8 cellular contexts compared by ENCODE assay signal in the genomic region with DNA sequence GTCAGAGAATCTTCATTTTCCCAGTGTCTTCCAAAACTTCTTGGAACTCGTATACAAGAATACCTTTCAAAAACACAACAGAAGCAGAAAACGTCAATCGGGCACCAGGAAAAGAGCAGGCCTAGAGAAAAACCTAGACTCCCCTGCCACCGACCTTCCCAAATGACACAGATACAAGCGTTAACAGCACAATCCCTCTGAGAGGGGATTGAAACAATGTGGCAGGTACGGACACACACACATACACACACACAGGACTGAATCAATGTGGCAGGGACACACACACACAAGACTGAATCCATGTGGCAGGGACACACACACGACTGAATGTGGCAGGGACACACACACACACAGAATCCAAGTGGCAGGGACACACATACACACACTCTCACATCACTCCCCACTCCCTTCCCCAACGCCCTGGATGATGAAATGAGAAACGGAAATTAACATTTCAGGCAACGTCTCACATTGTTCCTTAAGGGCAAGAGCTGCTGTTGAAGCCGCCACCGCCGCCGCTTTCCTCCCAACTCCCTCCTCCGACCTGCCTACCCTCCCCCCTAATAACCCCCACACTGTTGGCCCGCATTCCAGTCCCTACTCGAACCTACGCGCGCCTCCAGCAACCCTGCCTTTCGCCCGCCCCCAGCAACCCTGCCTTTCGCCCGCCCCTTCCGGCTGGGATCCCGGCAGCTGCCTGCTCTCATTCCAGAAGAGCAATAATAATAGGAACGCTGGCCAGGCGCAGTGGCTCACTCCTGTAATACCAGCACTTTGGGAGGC.
DNase-seq lines count a peak whose midpoint lies in the region; ATAC-seq lines count a peak whose summit lies in the region.

No MANE protein-coding gene starts in this region.

- H3K4me3 Mint-ChIP-seq in stimulated activated naive B cell treated with anti-CD40 and anti-IgM and Interleukin-4, amounts not matched to agents 10 μg/mL and 1 μg/mL and 100 μg/mL, for 72 hours, result peak overlapping the region in 1 of 2 donors; percentile 89

- H3K36me3 Mint-ChIP-seq in stimulated activated naive B cell treated with anti-CD40 and anti-IgM and Interleukin-4, amounts not matched to agents 10 μg/mL and 1 μg/mL and 100 μg/mL, for 72 hours, result peaks cover 0 to 2% of the 10 kb centered on the region in 2 donors

- H3K36me3 ChIP-seq in ectodermal cell (ENCODE audit: control insufficient read depth, insufficient read depth, low read length), result no peaks in the 10 kb centered on the region

- H3K27ac Mint-ChIP-seq in stimulated activated naive B cell treated with anti-CD40 and anti-IgM and Interleukin-4, amounts not matched to agents 10 μg/mL and 1 μg/mL and 100 μg/mL, for 72 hours, result no peak overlapping the region

- 1 to 2% methylated on average over 27 to 28 of the region's 28 CpGs for WGBS in ectodermal cell, 2 experiments

- peak overlapping the region; percentile 59 for H3K27ac ChIP-seq in ectodermal cell (ENCODE audit: insufficient read depth, low read depth, low read length, poor library complexity, severe bottlenecking)

- peak overlapping the region; percentile 46 for H3K4me3 ChIP-seq in ectodermal cell (ENCODE audit: insufficient read depth, low read depth, low read length)

- H3K27me3 Mint-ChIP-seq in stimulated activated naive B cell treated with anti-CD40 and anti-IgM and Interleukin-4, amounts not matched to agents 10 μg/mL and 1 μg/mL and 100 μg/mL, for 72 hours, result no peaks in the 10 kb centered on the region

- DNase-seq in DMS79 treated with DMSO at 0.1 percent for 48 hours (lab: John Stamatoyannopoulos, UW) (peak; percentile 38), NCI-H2107 (lab: John Stamatoyannopoulos, UW) (peak; percentile 1), nucleus accumbens (lab: John Stamatoyannopoulos, UW) (peak in 30 of 56 donors; percentile 1 to 72 (median 44)), NCI-H524 (lab: John Stamatoyannopoulos, UW) (no peak), cortex of kidney (lab: John Stamatoyannopoulos, UW) (no peak), mucosa of gallbladder (ENCODE audit: low spot score) (no peak)
- no peak for DNase-seq in stimulated activated naive B cell treated with anti-CD40 and anti-IgM and Interleukin-4, amounts not matched to agents 10 μg/mL and 1 μg/mL and 100 μg/mL, for 72 hours

- H3K9me3 ChIP-seq in ectodermal cell (ENCODE audit: control insufficient read depth, low read length), result no peaks in the 10 kb centered on the region

- no peaks in the 10 kb centered on the region for H3K9me3 Mint-ChIP-seq in stimulated activated naive B cell treated with anti-CD40 and anti-IgM and Interleukin-4, amounts not matched to agents 10 μg/mL and 1 μg/mL and 100 μg/mL, for 72 hours

- H3K4me1 Mint-ChIP-seq in stimulated activated naive B cell treated with anti-CD40 and anti-IgM and Interleukin-4, amounts not matched to agents 10 μg/mL and 1 μg/mL and 100 μg/mL, for 72 hours, result peaks cover 0 to 14% of the 10 kb centered on the region in 2 donors

- H3K4me1 ChIP-seq in ectodermal cell (ENCODE audit: control insufficient read depth, insufficient read depth, low read length), result no peaks in the 10 kb centered on the region

- no peaks in the 10 kb centered on the region for H3K27me3 ChIP-seq in ectodermal cell (ENCODE audit: control insufficient read depth, insufficient read depth, low read length, poor library complexity, severe bottlenecking)

- no peak for ATAC-seq in stimulated activated naive B cell treated with anti-CD40 and anti-IgM and Interleukin-4, amounts not matched to agents 10 μg/mL and 1 μg/mL and 100 μg/mL, for 72 hours (replicated peaks)

Comparison
In these comparisons a context has a peak if more than half of its experiments do, and no peak if none do; other contexts are left out.
1. DNase-seq: peak in DMS79 treated with DMSO at 0.1 percent for 48 hours (single experiment), NCI-H2107 (single experiment) and nucleus accumbens (30 of 56); none in NCI-H524 (0 of 2), stimulated activated naive B cell treated with anti-CD40 and anti-IgM and Interleukin-4, amounts not matched to agents 10 μg/mL and 1 μg/mL and 100 μg/mL, for 72 hours (single experiment), cortex of kidney (single experiment) and mucosa of gallbladder (single experiment).